8 cellular contexts compared by ENCODE assay signal in genomic region chr16:85390511-85391174, GRCh38.
DNase-seq lines count a peak whose midpoint lies in the region; ATAC-seq and TF ChIP-seq lines count a peak whose summit lies in the region.

No MANE protein-coding gene starts in this region.

- peaks cover 13% of the 10 kb centered on the region for H3K9me3 Mint-ChIP-seq in Caco-2 (ENCODE audit: unreplicated experiment)
- H3K9me3 Mint-ChIP-seq in endothelial cell (ENCODE audit: unreplicated experiment): no peaks in the 10 kb centered on the region
- no peaks in the 10 kb centered on the region for H3K9me3 Mint-ChIP-seq in effector memory CD8-positive, alpha-beta T cell

- H3K36me3 ChIP-seq in Caco-2 (ENCODE audit: control insufficient read depth, insufficient read depth, low read length): no peaks in the 10 kb centered on the region
- no peaks in the 10 kb centered on the region for H3K36me3 ChIP-seq in neural cell (ENCODE audit: insufficient read depth, low read length)
- H3K36me3 ChIP-seq in MM.1S (replicated peaks; ENCODE audit: insufficient read depth, low read length): no peaks in the 10 kb centered on the region

- no TSS peak for BruUV-seq in Caco-2 (replicated peaks; lab: Mats Ljungman, UMichigan)

- H4K20me1 ChIP-seq in neural cell (ENCODE audit: insufficient read depth) (no peaks in the 10 kb centered on the region), MM.1S (ENCODE audit: insufficient read depth, low read length) (no peaks in the 10 kb centered on the region)

- H3K27me3 Mint-ChIP-seq in Caco-2 (ENCODE audit: insufficient read depth, unreplicated experiment): no peaks in the 10 kb centered on the region
- peaks cover 3% of the 10 kb centered on the region for H3K27me3 Mint-ChIP-seq in endothelial cell (ENCODE audit: unreplicated experiment)
- H3K27me3 Mint-ChIP-seq in effector memory CD8-positive, alpha-beta T cell: peaks cover 32 to 47% of the 10 kb centered on the region in 2 donors

- no peaks in the 10 kb centered on the region for H3K27me3 ChIP-seq in Caco-2 (replicated peaks; ENCODE audit: control insufficient read depth, insufficient read depth, low read length)
- no peaks in the 10 kb centered on the region for H3K27me3 ChIP-seq in neural cell (ENCODE audit: insufficient read depth, low read depth, low read length)
- peaks cover 59% of the 10 kb centered on the region for H3K27me3 ChIP-seq in MM.1S (replicated peaks; ENCODE audit: insufficient read depth, low read length)

- TF ChIP-seq EP300 in neural cell (conservative IDR thresholded peaks at IDR 0.05; ENCODE audit: poor library complexity, severe bottlenecking): peak; percentile 82

- CTCF ChIA-PET in Caco-2 (lab: Charles Lee): interaction anchor here (0.6 to 1.8 kb wide), 19 partner anchors 25 to 327 kb away, joined by 3 to 13 read pairs (median 5); no protein-coding TSS in a partner anchor

- H3F3A ChIP-seq in neural cell (ENCODE audit: insufficient read depth, low read length, poor library complexity, severe bottlenecking): no peaks in the 10 kb centered on the region
- no peaks in the 10 kb centered on the region for H3F3A ChIP-seq in MM.1S (ENCODE audit: insufficient read depth, low read length)

- H3K9ac ChIP-seq in neural cell (ENCODE audit: low read length) (peak overlapping the region; percentile 29), MM.1S (ENCODE audit: low read length) (no peak overlapping the region)

- no peak for ATAC-seq in GM18519 (IDR thresholded peaks at IDR 0.05; ENCODE audit: low FRiP score, unreplicated experiment)
- ATAC-seq in effector memory CD8-positive, alpha-beta T cell (replicated peaks): no peak

- H3K9me3 ChIP-seq in Caco-2 (no peaks in the 10 kb centered on the region), neural cell (ENCODE audit: low read length) (no peaks in the 10 kb centered on the region), MM.1S (replicated peaks; ENCODE audit: insufficient read depth, low read length) (no peaks in the 10 kb centered on the region)

- no peaks in the 10 kb centered on the region for H3K9me2 ChIP-seq in neural cell (ENCODE audit: insufficient read depth, low read length)
- H3K9me2 ChIP-seq in MM.1S (replicated peaks; ENCODE audit: insufficient read depth, low read length): no peaks in the 10 kb centered on the region

- H3K27ac ChIP-seq in neural cell (ENCODE audit: low read length) (peak overlapping the region; percentile 56), MM.1S (ENCODE audit: low read length) (no peak overlapping the region)

- H3K4me1 ChIP-seq in Caco-2: peaks cover 20% of the 10 kb centered on the region
- H3K4me1 ChIP-seq in MM.1S (ENCODE audit: low read length): no peaks in the 10 kb centered on the region

- no peak for TF ChIP-seq CTCF in Caco-2 (IDR thresholded peaks at IDR 0.05; ENCODE audit: insufficient read depth in 1 of 2, low read depth in 1 of 2, low read length in 1 of 2, severe bottlenecking in 1 of 2, unreplicated experiment in 1 of 2)
- TF ChIP-seq CTCF in endothelial cell (IDR thresholded peaks at IDR 0.05; ENCODE audit: unreplicated experiment): no peak
- TF ChIP-seq CTCF in neural cell (IDR thresholded peaks at IDR 0.05; ENCODE audit: poor library complexity, severe bottlenecking): no peak
- no peak for TF ChIP-seq CTCF in MM.1S (IDR thresholded peaks at IDR 0.05; ENCODE audit: low read length)

- peak overlapping the region; percentile 72 for H3K27ac Mint-ChIP-seq in Caco-2 (ENCODE audit: unreplicated experiment)
- H3K27ac Mint-ChIP-seq in endothelial cell (ENCODE audit: unreplicated experiment): no peak overlapping the region
- H3K27ac Mint-ChIP-seq in effector memory CD8-positive, alpha-beta T cell: no peak overlapping the region

- intact Hi-C loops in Caco-2 (cut with micrococcal nuclease; ENCODE audit: unreplicated experiment): loop anchor here (1.0 to 2.0 kb wide), 5 partner anchors 22 to 116 kb away; no protein-coding TSS in a partner anchor

- TF ChIP-seq RAD21 in neural cell (conservative IDR thresholded peaks at IDR 0.05): no peak

- POLR2A ChIA-PET in Caco-2 (lab: Charles Lee): interaction anchor here (0.5 to 1.5 kb wide), 7 partner anchors 32 to 231 kb away, joined by 3 to 6 read pairs (median 3); no protein-coding TSS in a partner anchor

- peak; percentile 95 for DNase-seq in Caco-2
- peak; percentile 54 for DNase-seq in NCI-H1694 treated with DMSO at 0.1 percent for 48 hours (lab: John Stamatoyannopoulos, UW)
- DNase-seq in endothelial cell (ENCODE audit: low spot score): peak; percentile 3
- DNase-seq in MM.1S: no peak
- no peak for DNase-seq in T-helper 9 cell
- DNase-seq in effector memory CD8-positive, alpha-beta T cell: no peak

- H2AFZ ChIP-seq in neural cell (ENCODE audit: low read depth, low read length): no peak overlapping the region
- H2AFZ ChIP-seq in MM.1S (ENCODE audit: low read length): no peak overlapping the region

- H3K4me1 Mint-ChIP-seq in Caco-2 (ENCODE audit: low read depth, unreplicated experiment) (peaks cover 13% of the 10 kb centered on the region), endothelial cell (ENCODE audit: unreplicated experiment) (no peaks in the 10 kb centered on the region)
- H3K4me1 Mint-ChIP-seq in effector memory CD8-positive, alpha-beta T cell (ENCODE audit: low read depth in 2 of 2): no peaks in the 10 kb centered on the region

- H3K4me3 Mint-ChIP-seq in Caco-2 (ENCODE audit: unreplicated experiment) (peak overlapping the region; percentile 42), endothelial cell (ENCODE audit: unreplicated experiment) (no peak overlapping the region)
- no peak overlapping the region for H3K4me3 Mint-ChIP-seq in effector memory CD8-positive, alpha-beta T cell

- peaks cover 10% of the 10 kb centered on the region for H3K36me3 Mint-ChIP-seq in Caco-2 (ENCODE audit: insufficient read depth, unreplicated experiment)
- no peaks in the 10 kb centered on the region for H3K36me3 Mint-ChIP-seq in endothelial cell (ENCODE audit: low read depth, unreplicated experiment)
- no peaks in the 10 kb centered on the region for H3K36me3 Mint-ChIP-seq in effector memory CD8-positive, alpha-beta T cell (ENCODE audit: insufficient read depth)

- H3K4me3 ChIP-seq in Caco-2 (ENCODE audit: low read depth, low read length) (no peak overlapping the region; the same call in 1 of the 2 replicates), neural cell (ENCODE audit: low read length) (no peak overlapping the region), MM.1S (ENCODE audit: low read length) (no peak overlapping the region)

- H3K4me2 ChIP-seq in neural cell (ENCODE audit: low read length): no peak overlapping the region
- H3K4me2 ChIP-seq in MM.1S (ENCODE audit: low read depth, low read length): no peak overlapping the region

- H3K79me2 ChIP-seq in neural cell (replicated peaks; ENCODE audit: insufficient read depth, low read length) (no peaks in the 10 kb centered on the region), MM.1S (ENCODE audit: low read length) (no peaks in the 10 kb centered on the region)

TF ChIP-seq in neural cell, 6 proteins besides CTCF, POLR2A, EP300 and RAD21:
- peak; percentile 76 for TF ChIP-seq POLR2AphosphoS5 (IDR thresholded peaks at IDR 0.05)
- no peak for TF ChIP-seq MXI1 (conservative IDR thresholded peaks at IDR 0.05; ENCODE audit: poor library complexity, severe bottlenecking)
- TF ChIP-seq SMC3 (conservative IDR thresholded peaks at IDR 0.05; ENCODE audit: poor library complexity): peak; percentile 21

Comparison
In these comparisons a context has a peak if more than half of its experiments do, and no peak if none do; other contexts are left out.
1. DNase-seq: peak in Caco-2 (2 of 2), NCI-H1694 treated with DMSO at 0.1 percent for 48 hours (single experiment) and endothelial cell (single experiment); none in MM.1S (single experiment), T-helper 9 cell (single experiment) and effector memory CD8-positive, alpha-beta T cell (0 of 3).